ENCODE assay signal across 2 cellular contexts in the genomic region with DNA sequence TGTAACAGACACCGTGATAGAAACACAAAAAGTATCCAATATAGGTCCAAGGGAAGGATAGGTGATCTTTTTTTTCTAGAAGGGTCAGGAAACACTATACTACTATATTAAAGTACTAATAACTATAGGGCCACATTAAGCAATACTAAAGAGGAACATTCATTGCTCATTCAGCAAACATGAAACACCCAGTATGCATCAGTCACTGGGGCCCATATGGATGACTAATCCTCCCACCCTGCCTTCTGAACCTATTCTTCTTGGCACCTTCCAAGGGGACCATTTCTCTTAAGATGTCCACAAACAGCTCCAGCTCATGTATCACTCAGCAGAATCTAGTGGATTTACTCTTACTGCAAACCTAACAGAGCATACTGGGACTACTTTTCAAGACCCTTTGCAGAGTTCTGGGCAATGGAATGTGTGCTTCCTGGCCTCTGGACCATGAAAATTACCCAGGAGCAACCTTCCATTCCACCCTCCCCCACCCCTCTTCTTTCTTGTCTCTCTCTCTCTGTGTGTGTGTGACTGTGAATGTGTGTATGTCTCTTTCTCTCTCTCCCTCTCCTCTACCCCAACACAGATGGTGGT.
TF ChIP-seq lines count a peak whose summit lies in the region.

No MANE protein-coding gene starts in this region.

TF ChIP-seq in HEK293, 187 proteins besides CTCF, POLR2A, EP300 and RAD21 (continued from another document):
- TF ChIP-seq, protein P1, sequence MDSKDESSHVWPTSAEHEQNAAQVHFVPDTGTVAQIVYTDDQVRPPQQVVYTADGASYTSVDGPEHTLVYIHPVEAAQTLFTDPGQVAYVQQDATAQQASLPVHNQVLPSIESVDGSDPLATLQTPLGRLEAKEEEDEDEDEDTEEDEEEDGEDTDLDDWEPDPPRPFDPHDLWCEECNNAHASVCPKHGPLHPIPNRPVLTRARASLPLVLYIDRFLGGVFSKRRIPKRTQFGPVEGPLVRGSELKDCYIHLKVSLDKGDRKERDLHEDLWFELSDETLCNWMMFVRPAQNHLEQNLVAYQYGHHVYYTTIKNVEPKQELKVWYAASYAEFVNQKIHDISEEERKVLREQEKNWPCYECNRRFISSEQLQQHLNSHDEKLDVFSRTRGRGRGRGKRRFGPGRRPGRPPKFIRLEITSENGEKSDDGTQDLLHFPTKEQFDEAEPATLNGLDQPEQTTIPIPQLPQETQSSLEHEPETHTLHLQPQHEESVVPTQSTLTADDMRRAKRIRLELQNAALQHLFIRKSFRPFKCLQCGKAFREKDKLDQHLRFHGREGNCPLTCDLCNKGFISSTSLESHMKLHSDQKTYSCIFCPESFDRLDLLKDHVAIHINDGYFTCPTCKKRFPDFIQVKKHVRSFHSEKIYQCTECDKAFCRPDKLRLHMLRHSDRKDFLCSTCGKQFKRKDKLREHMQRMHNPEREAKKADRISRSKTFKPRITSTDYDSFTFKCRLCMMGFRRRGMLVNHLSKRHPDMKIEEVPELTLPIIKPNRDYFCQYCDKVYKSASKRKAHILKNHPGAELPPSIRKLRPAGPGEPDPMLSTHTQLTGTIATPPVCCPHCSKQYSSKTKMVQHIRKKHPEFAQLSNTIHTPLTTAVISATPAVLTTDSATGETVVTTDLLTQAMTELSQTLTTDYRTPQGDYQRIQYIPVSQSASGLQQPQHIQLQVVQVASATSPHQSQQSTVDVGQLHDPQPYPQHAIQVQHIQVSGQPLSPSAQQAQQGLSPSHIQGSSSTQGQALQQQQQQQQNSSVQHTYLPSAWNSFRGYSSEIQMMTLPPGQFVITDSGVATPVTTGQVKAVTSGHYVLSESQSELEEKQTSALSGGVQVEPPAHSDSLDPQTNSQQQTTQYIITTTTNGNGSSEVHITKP (tag by site-specific recombination; IDR thresholded peaks at IDR 0.05), result peak; percentile 43; the same call in 1 of the 2 replicates
- no peak for TF ChIP-seq ZNF138 (tag by site-specific recombination; IDR thresholded peaks at IDR 0.05; ENCODE audit: borderline replicate concordance)
- TF ChIP-seq, protein P2, sequence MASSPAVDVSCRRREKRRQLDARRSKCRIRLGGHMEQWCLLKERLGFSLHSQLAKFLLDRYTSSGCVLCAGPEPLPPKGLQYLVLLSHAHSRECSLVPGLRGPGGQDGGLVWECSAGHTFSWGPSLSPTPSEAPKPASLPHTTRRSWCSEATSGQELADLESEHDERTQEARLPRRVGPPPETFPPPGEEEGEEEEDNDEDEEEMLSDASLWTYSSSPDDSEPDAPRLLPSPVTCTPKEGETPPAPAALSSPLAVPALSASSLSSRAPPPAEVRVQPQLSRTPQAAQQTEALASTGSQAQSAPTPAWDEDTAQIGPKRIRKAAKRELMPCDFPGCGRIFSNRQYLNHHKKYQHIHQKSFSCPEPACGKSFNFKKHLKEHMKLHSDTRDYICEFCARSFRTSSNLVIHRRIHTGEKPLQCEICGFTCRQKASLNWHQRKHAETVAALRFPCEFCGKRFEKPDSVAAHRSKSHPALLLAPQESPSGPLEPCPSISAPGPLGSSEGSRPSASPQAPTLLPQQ (tag by site-specific recombination; IDR thresholded peaks at IDR 0.05), result peak; percentile 91
- TF ChIP-seq ZBTB7A (tag by site-specific recombination; IDR thresholded peaks at IDR 0.05; ENCODE audit: low read depth), result no peak
- TF ChIP-seq ZNF146 (tag by site-specific recombination; IDR thresholded peaks at IDR 0.05), result no peak

TF ChIP-seq in HepG2, 621 proteins besides CTCF, POLR2A, EP300 and RAD21 (continued from another document):
- TF ChIP-seq, protein P3, sequence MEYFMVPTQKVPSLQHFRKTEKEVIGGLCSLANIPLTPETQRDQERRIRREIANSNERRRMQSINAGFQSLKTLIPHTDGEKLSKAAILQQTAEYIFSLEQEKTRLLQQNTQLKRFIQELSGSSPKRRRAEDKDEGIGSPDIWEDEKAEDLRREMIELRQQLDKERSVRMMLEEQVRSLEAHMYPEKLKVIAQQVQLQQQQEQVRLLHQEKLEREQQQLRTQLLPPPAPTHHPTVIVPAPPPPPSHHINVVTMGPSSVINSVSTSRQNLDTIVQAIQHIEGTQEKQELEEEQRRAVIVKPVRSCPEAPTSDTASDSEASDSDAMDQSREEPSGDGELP (IDR thresholded peaks at IDR 0.05; ENCODE audit: borderline replicate concordance, low read depth), result no peak
- TF ChIP-seq MIER3 (CRISPR knock-in tag; IDR thresholded peaks at IDR 0.05; ENCODE audit: borderline replicate concordance) (no peak), ZNF790 (CRISPR knock-in tag; IDR thresholded peaks at IDR 0.05; ENCODE audit: borderline replicate concordance) (no peak), FOXO1 (CRISPR knock-in tag; IDR thresholded peaks at IDR 0.05) (no peak)
- TF ChIP-seq, protein P4, sequence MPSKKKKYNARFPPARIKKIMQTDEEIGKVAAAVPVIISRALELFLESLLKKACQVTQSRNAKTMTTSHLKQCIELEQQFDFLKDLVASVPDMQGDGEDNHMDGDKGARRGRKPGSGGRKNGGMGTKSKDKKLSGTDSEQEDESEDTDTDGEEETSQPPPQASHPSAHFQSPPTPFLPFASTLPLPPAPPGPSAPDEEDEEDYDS (CRISPR knock-in tag; IDR thresholded peaks at IDR 0.05), result no peak
- TF ChIP-seq, protein P5, sequence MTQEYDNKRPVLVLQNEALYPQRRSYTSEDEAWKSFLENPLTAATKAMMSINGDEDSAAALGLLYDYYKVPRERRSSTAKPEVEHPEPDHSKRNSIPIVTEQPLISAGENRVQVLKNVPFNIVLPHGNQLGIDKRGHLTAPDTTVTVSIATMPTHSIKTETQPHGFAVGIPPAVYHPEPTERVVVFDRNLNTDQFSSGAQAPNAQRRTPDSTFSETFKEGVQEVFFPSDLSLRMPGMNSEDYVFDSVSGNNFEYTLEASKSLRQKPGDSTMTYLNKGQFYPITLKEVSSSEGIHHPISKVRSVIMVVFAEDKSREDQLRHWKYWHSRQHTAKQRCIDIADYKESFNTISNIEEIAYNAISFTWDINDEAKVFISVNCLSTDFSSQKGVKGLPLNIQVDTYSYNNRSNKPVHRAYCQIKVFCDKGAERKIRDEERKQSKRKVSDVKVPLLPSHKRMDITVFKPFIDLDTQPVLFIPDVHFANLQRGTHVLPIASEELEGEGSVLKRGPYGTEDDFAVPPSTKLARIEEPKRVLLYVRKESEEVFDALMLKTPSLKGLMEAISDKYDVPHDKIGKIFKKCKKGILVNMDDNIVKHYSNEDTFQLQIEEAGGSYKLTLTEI (CRISPR knock-in tag; conservative IDR thresholded peaks at IDR 0.05), result no peak
- TF ChIP-seq, protein P6, sequence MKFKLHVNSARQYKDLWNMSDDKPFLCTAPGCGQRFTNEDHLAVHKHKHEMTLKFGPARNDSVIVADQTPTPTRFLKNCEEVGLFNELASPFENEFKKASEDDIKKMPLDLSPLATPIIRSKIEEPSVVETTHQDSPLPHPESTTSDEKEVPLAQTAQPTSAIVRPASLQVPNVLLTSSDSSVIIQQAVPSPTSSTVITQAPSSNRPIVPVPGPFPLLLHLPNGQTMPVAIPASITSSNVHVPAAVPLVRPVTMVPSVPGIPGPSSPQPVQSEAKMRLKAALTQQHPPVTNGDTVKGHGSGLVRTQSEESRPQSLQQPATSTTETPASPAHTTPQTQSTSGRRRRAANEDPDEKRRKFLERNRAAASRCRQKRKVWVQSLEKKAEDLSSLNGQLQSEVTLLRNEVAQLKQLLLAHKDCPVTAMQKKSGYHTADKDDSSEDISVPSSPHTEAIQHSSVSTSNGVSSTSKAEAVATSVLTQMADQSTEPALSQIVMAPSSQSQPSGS (CRISPR knock-in tag; IDR thresholded peaks at IDR 0.05), result no peak
